17 cellular contexts compared by ENCODE assay signal in the genomic region with DNA sequence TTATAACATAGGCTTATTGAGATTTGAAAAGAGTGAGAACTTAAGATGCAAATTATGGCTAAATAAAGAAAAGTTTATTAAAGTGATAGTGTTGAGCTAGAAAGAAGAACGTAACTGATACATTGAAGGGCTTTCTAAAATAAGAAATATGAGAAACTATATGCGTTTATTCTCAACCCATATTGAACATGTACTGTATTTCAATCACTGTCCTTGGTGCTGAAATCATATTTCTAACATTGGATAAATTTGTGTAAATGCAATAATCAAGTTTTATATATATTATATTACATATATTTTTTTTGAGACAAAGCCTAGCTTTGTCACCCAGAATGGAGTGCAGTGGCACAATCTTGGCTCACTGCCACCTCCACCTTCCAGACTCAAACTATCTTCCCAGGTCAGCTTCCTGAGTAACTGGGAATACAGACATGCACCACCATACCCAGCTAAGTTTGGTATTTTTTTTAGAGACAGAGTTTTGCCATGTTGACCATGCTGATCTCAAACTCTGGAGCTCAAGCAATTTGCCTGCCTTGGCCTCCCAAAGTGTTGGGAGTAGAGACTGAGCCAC.
DNase-seq lines count a peak whose midpoint lies in the region; FAIRE-seq and TF ChIP-seq lines count a peak whose summit lies in the region.
"Had no signal": no experiment of that assay in that cellular context is flagged by ENCODE, and none has a peak within 500 bp of the region (broad histone marks: within the 10 kb centered on the region; RNA-seq: fewer than 3 reads in every experiment).

No MANE protein-coding gene starts in this region.

- TF ChIP-seq POLR2A in H54 (IDR thresholded peaks at IDR 0.05; ENCODE audit: low read depth, low read length): no peak

- H3K4me1 ChIP-seq in adipocyte (ENCODE audit: control insufficient read depth, insufficient read depth, low read length): no peaks in the 10 kb centered on the region
- no peaks in the 10 kb centered on the region for H3K4me1 ChIP-seq in liver (ENCODE audit: control insufficient read depth in 4 of 4, insufficient read depth in 4 of 4, low read length in 3 of 4)

- FAIRE-seq in H54 (lab: Jason Lieb, UNC): peak; percentile 6

- no peak overlapping the region for H3K27ac ChIP-seq in liver (ENCODE audit: low read depth in 1 of 2, low read length in 2 of 2)

- H3K9me3 ChIP-seq in adipocyte (ENCODE audit: control insufficient read depth, low read length) (peaks cover 3% of the 10 kb centered on the region), liver (ENCODE audit: control insufficient read depth in 4 of 4, low read length in 3 of 4) (no peaks in the 10 kb centered on the region)

- H3K27me3 ChIP-seq in adipocyte (replicated peaks; ENCODE audit: control insufficient read depth, insufficient read depth, low read length): no peaks in the 10 kb centered on the region
- H3K27me3 ChIP-seq in liver (ENCODE audit: control insufficient read depth in 4 of 4, insufficient read depth in 4 of 4, low read length in 3 of 4): no peaks in the 10 kb centered on the region

- H3K36me3 ChIP-seq in adipocyte (ENCODE audit: control insufficient read depth, insufficient read depth, low read length, severe bottlenecking): no peaks in the 10 kb centered on the region
- no peaks in the 10 kb centered on the region for H3K36me3 ChIP-seq in liver (ENCODE audit: control insufficient read depth in 4 of 4, insufficient read depth in 3 of 4, low read depth in 1 of 4, low read length in 3 of 4)

- TF ChIP-seq EP300 in Ishikawa (IDR thresholded peaks at IDR 0.05; ENCODE audit: borderline replicate concordance): no peak

- TF ChIP-seq RAD21 in Ishikawa (IDR thresholded peaks at IDR 0.05; ENCODE audit: low read depth) (no peak), liver (IDR thresholded peaks at IDR 0.05) (no peak)

- WGBS in liver: 77% methylated on average over 2 of the region's 2 CpGs

- no peak for TF ChIP-seq CTCF in liver (IDR thresholded peaks at IDR 0.05; ENCODE audit: low read depth, low read length, missing input control)

- DNase-seq in H54 (ENCODE audit: insufficient read length, low spot score): no peak
- DNase-seq in adipocyte (ENCODE audit: low read depth): peak; percentile 3
- no peak for DNase-seq in NCI-H1436 (lab: John Stamatoyannopoulos, UW)
- no peak for DNase-seq in DMS79 (lab: John Stamatoyannopoulos, UW)
- no peak for DNase-seq in activated gamma-delta T cell (lab: John Stamatoyannopoulos, UW)
- DNase-seq: DND-41, Karpas-422, MM.1S, NCI-H1092 treated with DMSO at 0.1 percent for 48 hours, NCI-H2081, NCI-H2171 treated with DMSO at 0.1 percent for 48 hours, NCI-H446, NCI-H69, Right ventricle myocardium superior, T-cell had no signal

- no peak overlapping the region for H3K9ac ChIP-seq in adipocyte (ENCODE audit: low read length)
- H3K9ac ChIP-seq in liver (ENCODE audit: low read depth in 1 of 2, low read length in 2 of 2): no peak overlapping the region

- no peak overlapping the region for H3K4me3 ChIP-seq in adipocyte (ENCODE audit: low read length)
- no peak overlapping the region for H3K4me3 ChIP-seq in liver (ENCODE audit: low read depth in 1 of 3, low read length in 3 of 3)

TF ChIP-seq in Ishikawa, 13 proteins besides CTCF, POLR2A, EP300 and RAD21:
- TF ChIP-seq, protein P1, sequence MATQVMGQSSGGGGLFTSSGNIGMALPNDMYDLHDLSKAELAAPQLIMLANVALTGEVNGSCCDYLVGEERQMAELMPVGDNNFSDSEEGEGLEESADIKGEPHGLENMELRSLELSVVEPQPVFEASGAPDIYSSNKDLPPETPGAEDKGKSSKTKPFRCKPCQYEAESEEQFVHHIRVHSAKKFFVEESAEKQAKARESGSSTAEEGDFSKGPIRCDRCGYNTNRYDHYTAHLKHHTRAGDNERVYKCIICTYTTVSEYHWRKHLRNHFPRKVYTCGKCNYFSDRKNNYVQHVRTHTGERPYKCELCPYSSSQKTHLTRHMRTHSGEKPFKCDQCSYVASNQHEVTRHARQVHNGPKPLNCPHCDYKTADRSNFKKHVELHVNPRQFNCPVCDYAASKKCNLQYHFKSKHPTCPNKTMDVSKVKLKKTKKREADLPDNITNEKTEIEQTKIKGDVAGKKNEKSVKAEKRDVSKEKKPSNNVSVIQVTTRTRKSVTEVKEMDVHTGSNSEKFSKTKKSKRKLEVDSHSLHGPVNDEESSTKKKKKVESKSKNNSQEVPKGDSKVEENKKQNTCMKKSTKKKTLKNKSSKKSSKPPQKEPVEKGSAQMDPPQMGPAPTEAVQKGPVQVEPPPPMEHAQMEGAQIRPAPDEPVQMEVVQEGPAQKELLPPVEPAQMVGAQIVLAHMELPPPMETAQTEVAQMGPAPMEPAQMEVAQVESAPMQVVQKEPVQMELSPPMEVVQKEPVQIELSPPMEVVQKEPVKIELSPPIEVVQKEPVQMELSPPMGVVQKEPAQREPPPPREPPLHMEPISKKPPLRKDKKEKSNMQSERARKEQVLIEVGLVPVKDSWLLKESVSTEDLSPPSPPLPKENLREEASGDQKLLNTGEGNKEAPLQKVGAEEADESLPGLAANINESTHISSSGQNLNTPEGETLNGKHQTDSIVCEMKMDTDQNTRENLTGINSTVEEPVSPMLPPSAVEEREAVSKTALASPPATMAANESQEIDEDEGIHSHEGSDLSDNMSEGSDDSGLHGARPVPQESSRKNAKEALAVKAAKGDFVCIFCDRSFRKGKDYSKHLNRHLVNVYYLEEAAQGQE (IDR thresholded peaks at IDR 0.05; ENCODE audit: low read depth): peak; percentile 78
- TF ChIP-seq FOXM1 (IDR thresholded peaks at IDR 0.05; ENCODE audit: borderline replicate concordance, low read depth): no peak
TF ChIP-seq in Ishikawa: peak in this region for 1.

TF ChIP-seq in liver, 16 proteins besides CTCF, POLR2A, EP300 and RAD21:
- TF ChIP-seq YY1 (IDR thresholded peaks at IDR 0.05): no peak
- TF ChIP-seq TAF1 (conservative IDR thresholded peaks at IDR 0.05): no peak
- TF ChIP-seq NR2F2 (IDR thresholded peaks at IDR 0.05): no peak
- TF ChIP-seq, protein P1 (IDR thresholded peaks at IDR 0.05): peak; percentile 96
- TF ChIP-seq HNF4A (conservative IDR thresholded peaks at IDR 0.05): no peak
- TF ChIP-seq GABPA (IDR thresholded peaks at IDR 0.05 in 1 of 2, conservative IDR thresholded peaks at IDR 0.05 in 1 of 2): no peak
